In the genomic region with DNA sequence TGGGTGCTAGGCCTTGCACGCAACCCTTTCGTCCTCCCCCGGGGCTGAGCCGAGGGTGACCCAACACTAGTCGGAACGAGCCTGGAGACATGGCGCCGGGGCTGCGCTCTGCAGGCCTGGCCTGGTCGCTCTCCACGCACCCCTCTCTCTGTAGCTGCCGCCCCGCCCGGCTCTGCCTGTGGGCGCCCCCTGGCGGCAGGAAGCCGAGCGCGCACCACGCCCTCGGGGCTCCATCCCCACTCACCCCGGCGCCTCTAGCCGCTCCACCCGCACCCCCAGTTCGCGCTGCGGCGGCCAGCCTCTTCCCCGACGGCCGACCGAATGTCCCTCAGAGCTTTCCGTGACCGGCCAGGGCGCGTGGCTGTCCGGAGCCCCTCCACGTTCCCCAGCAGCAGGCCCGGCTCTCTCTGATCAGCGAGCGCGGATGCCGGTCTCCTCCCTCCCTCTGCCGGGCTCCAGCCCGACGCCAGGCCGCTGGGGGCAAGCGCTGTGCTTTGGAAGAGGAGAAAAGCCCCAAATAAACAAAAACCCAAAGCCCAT, we compare ENCODE assay signal across 8 cellular contexts. TPM values are rescaled to one million over a fixed set of nuclear protein-coding genes. Genes with fewer than 3 reads are reported as not detected.
DNase-seq lines count a peak whose midpoint lies in the region; ATAC-seq, FAIRE-seq and TF ChIP-seq lines count a peak whose summit lies in the region.

No MANE protein-coding gene starts in this region.

- H3K27ac ChIP-seq in PC-9 (no peak overlapping the region), tibial artery (no peak overlapping the region)

- intact Hi-C loops in PC-9 (cut with micrococcal nuclease; ENCODE audit: unreplicated experiment) (loop anchor here (10.0 kb wide), 2 partner anchors 163 to 223 kb away; a partner anchor contains a TSS), tibial artery (cut with DNase I; ENCODE audit: low total_unique reads) (no loop called here)

- no peaks in the 10 kb centered on the region for H3F3A ChIP-seq in PC-9 (ENCODE audit: insufficient read depth, low read depth)

- H3K27me3 ChIP-seq in PC-9 (ENCODE audit: insufficient read depth, low read depth), result peaks cover 28% of the 10 kb centered on the region
- H3K27me3 ChIP-seq in tibial artery, result peaks cover 3 to 99% of the 10 kb centered on the region in 2 donors

- H3K36me3 ChIP-seq in PC-9 (ENCODE audit: low read depth) (no peaks in the 10 kb centered on the region), tibial artery (no peaks in the 10 kb centered on the region)

- ATAC-seq in GM19035 (IDR thresholded peaks at IDR 0.05; ENCODE audit: unreplicated experiment) (peak; percentile 90), HG03196 (IDR thresholded peaks at IDR 0.05; ENCODE audit: unreplicated experiment) (peak; percentile 90)

- H3K4me3 ChIP-seq in PC-9 (no peak overlapping the region), tibial artery (peak overlapping the region in 1 of 2 donors; percentile 1)

- H3K4me1 ChIP-seq in PC-9 (replicated peaks; ENCODE audit: insufficient read depth), result no peaks in the 10 kb centered on the region
- H3K4me1 ChIP-seq in tibial artery, result peaks cover 0 to 39% (median 28%) of the 10 kb centered on the region in 4 donors

- no peaks in the 10 kb centered on the region for H3K79me2 ChIP-seq in PC-9 (ENCODE audit: low read depth)

- no TSS peak for BruUV-seq in PC-9 (replicated peaks; lab: Mats Ljungman, UMichigan)

- CTCF ChIA-PET in PC-9 (lab: Charles Lee), result no interaction called here

- peak; percentile 45 for TF ChIP-seq CTCF in PC-9 (conservative IDR thresholded peaks at IDR 0.05)
- TF ChIP-seq CTCF in tibial artery (IDR thresholded peaks at IDR 0.05), result peak; percentile 59 to 88

- H3K9me2 ChIP-seq in PC-9 (ENCODE audit: insufficient read depth), result no peaks in the 10 kb centered on the region

- no peak overlapping the region for H3K4me2 ChIP-seq in PC-9

- H2AFZ ChIP-seq in PC-9, result no peak overlapping the region

- POLR2A ChIA-PET in PC-9 (lab: Charles Lee; ENCODE audit: unreplicated experiment), result no interaction called here

- H3K9me3 ChIP-seq in PC-9 (ENCODE audit: insufficient read depth, low read depth), result no peaks in the 10 kb centered on the region
- H3K9me3 ChIP-seq in tibial artery, result no peaks in the 10 kb centered on the region

- H4K20me1 ChIP-seq in PC-9 (ENCODE audit: insufficient read depth), result no peaks in the 10 kb centered on the region

- DNase-seq in Ammon's horn (ENCODE audit: low spot score), result peak; percentile 73
- no peak for DNase-seq in PC-9
- peak; percentile 89 for DNase-seq in activated effector memory CD4-positive, alpha-beta T cell treated with anti-CD3 and anti-CD28 coated beads, Interleukin-2, amount 50 U/mL, for 16 hours
- DNase-seq in frontal cortex (ENCODE audit: low spot score in 2 of 2), result peak; percentile 81 to 82
- DNase-seq in occipital lobe (lab: John Stamatoyannopoulos, UW), result peak; percentile 13
- DNase-seq in tibial artery, result peak; percentile 41 to 71

- no peak for FAIRE-seq in frontal cortex (lab: Jason Lieb, UNC)

RNA-seq across cellular contexts. Expression of a gene that starts 29.1 kb away (rescaled TPM):
- total RNA-seq in PC-9 (2021), result not detected in 2 replicates
- not detected for total RNA-seq in frontal cortex
- total RNA-seq in occipital lobe, result not detected

RNA-seq across cellular contexts. Expression of a gene that starts 30.1 kb away (rescaled TPM):
- total RNA-seq in PC-9 (2021), result not detected in 2 replicates
- 1.2 TPM for total RNA-seq in frontal cortex
- 1.2 TPM for total RNA-seq in occipital lobe

Comparison
In these comparisons a context has a peak if more than half of its experiments do, and no peak if none do; other contexts are left out.
1. DNase-seq: peak in Ammon's horn (single experiment), activated effector memory CD4-positive, alpha-beta T cell treated with anti-CD3 and anti-CD28 coated beads, Interleukin-2, amount 50 U/mL, for 16 hours (single experiment), frontal cortex (2 of 2), occipital lobe (single experiment) and tibial artery (2 of 2); none in PC-9 (0 of 2).